Comparison of ENCODE assay signal across 8 cellular contexts in genomic region chr20:35619196-35620095, GRCh38. TPM values are rescaled to one million over a fixed set of nuclear protein-coding genes. Genes with fewer than 3 reads are reported as not detected.
DNase-seq lines count a peak whose midpoint lies in the region; ATAC-seq and TF ChIP-seq lines count a peak whose summit lies in the region.

No MANE protein-coding gene starts in this region.

- peaks cover 42% of the 10 kb centered on the region for H3K4me1 Mint-ChIP-seq in activated CD8-positive, alpha-beta memory T cell treated with anti-CD3 and anti-CD28 coated beads, Interleukin-2, amount 10 ng/mL, durations not matched to agents 7 days and 5 days

- H3K9me3 Mint-ChIP-seq in activated CD8-positive, alpha-beta memory T cell treated with anti-CD3 and anti-CD28 coated beads, Interleukin-2, amount 10 ng/mL, durations not matched to agents 7 days and 5 days (ENCODE audit: low read depth): no peaks in the 10 kb centered on the region

- intact Hi-C loops in A673 (cut with micrococcal nuclease; ENCODE audit: unreplicated experiment): no loop called here

- H3K4me3 Mint-ChIP-seq in activated CD8-positive, alpha-beta memory T cell treated with anti-CD3 and anti-CD28 coated beads, Interleukin-2, amount 10 ng/mL, durations not matched to agents 7 days and 5 days: peak overlapping the region; percentile 85

- H3K4me3 ChIP-seq in A673 (ENCODE audit: low read depth, low read length, poor library complexity, severe bottlenecking) (peak overlapping the region; percentile 51), epithelial cell of esophagus (ENCODE audit: low read length) (peak overlapping the region; percentile 64), muscle layer of duodenum (ENCODE audit: low read depth in 1 of 2, low read length in 2 of 2) (peak overlapping the region; percentile 44 to 64)

- peak; percentile 43 for ATAC-seq in GM18511 (IDR thresholded peaks at IDR 0.05; ENCODE audit: unreplicated experiment)
- ATAC-seq in HG03439 (IDR thresholded peaks at IDR 0.05; ENCODE audit: unreplicated experiment): peak; percentile 26
- peak; percentile 43 for ATAC-seq in activated CD8-positive, alpha-beta memory T cell treated with anti-CD3 and anti-CD28 coated beads, Interleukin-2, amount 10 ng/mL, durations not matched to agents 7 days and 5 days

- CTCF ChIA-PET in A673 (lab: Charles Lee): interaction anchor here (0.6 kb wide), 2 partner anchors 234 to 523 kb away, joined by 3 to 4 read pairs; no protein-coding TSS in a partner anchor
- CTCF ChIA-PET in activated CD8-positive, alpha-beta memory T cell treated with anti-CD3 and anti-CD28 coated beads, Interleukin-2, amount 10 ng/mL, durations not matched to agents 7 days and 5 days (lab: Charles Lee): interaction anchor here (0.7 to 4.7 kb wide), 29 partner anchors 8 to 745 kb away, joined by 3 to 59 read pairs (median 4); partner anchors contain the start of genes CPNE1, ERGIC3, NFS1 and PHF20

- BruUV-seq in A673 (replicated peaks; lab: Mats Ljungman, UMichigan): no TSS peak

- TF ChIP-seq CTCF in A673 (conservative IDR thresholded peaks at IDR 0.05; ENCODE audit: low read depth, low read length) (peak; percentile 58), epithelial cell of esophagus (IDR thresholded peaks at IDR 0.05; ENCODE audit: insufficient read depth, low read depth, low read length, missing control alignments) (peak; percentile 21)

- POLR2A ChIA-PET in A673 (lab: Charles Lee; ENCODE audit: low non-redundant PET): no interaction called here

- DNase-seq in A673 (ENCODE audit: low spot score) (peak; percentile 77), NCI-H82 treated with DMSO at 0.1 percent for 48 hours (lab: John Stamatoyannopoulos, UW; ENCODE audit: unreplicated experiment) (peak; percentile 78), epithelial cell of esophagus (ENCODE audit: low read depth) (peak; percentile 90)
- peak; percentile 87 for DNase-seq in activated CD8-positive, alpha-beta memory T cell treated with anti-CD3 and anti-CD28 coated beads, Interleukin-2, amount 10 ng/mL, durations not matched to agents 7 days and 5 days
- peak; percentile 89 for DNase-seq in stimulated activated CD8-positive, alpha-beta memory T cell treated with anti-CD3 and anti-CD28 coated beads, Interleukin-4, amount 100 ng/mL, for 48 hours

- H3K27me3 ChIP-seq in A673 (replicated peaks; ENCODE audit: insufficient read depth, low read depth, low read length, poor library complexity) (no peaks in the 10 kb centered on the region), muscle layer of duodenum (ENCODE audit: low read depth, low read length) (no peaks in the 10 kb centered on the region)

- H3K36me3 Mint-ChIP-seq in activated CD8-positive, alpha-beta memory T cell treated with anti-CD3 and anti-CD28 coated beads, Interleukin-2, amount 10 ng/mL, durations not matched to agents 7 days and 5 days: peaks cover 2% of the 10 kb centered on the region

- H3K27ac ChIP-seq in A673 (ENCODE audit: low read depth, low read length, poor library complexity, severe bottlenecking): no peak overlapping the region
- no peak overlapping the region for H3K27ac ChIP-seq in muscle layer of duodenum (ENCODE audit: low read length)

- no peaks in the 10 kb centered on the region for H3K27me3 Mint-ChIP-seq in activated CD8-positive, alpha-beta memory T cell treated with anti-CD3 and anti-CD28 coated beads, Interleukin-2, amount 10 ng/mL, durations not matched to agents 7 days and 5 days

- peak overlapping the region; percentile 84 for H3K27ac Mint-ChIP-seq in activated CD8-positive, alpha-beta memory T cell treated with anti-CD3 and anti-CD28 coated beads, Interleukin-2, amount 10 ng/mL, durations not matched to agents 7 days and 5 days

- H3K9me3 ChIP-seq in A673 (ENCODE audit: low read depth, low read length, poor library complexity, severe bottlenecking) (no peaks in the 10 kb centered on the region), muscle layer of duodenum (ENCODE audit: control insufficient read depth in 1 of 2, low read length in 2 of 2) (no peaks in the 10 kb centered on the region)

- H3K4me1 ChIP-seq in A673 (ENCODE audit: insufficient read depth, low read length, poor library complexity, severe bottlenecking) (peaks cover 26% of the 10 kb centered on the region), muscle layer of duodenum (ENCODE audit: control insufficient read depth in 1 of 2, insufficient read depth in 2 of 2, low read length in 2 of 2) (peaks cover 11 to 26% of the 10 kb centered on the region in 2 donors)

- H3K36me3 ChIP-seq in A673 (ENCODE audit: insufficient read depth, low read length, poor library complexity, severe bottlenecking) (no peaks in the 10 kb centered on the region), muscle layer of duodenum (ENCODE audit: control insufficient read depth in 1 of 2, insufficient read depth in 2 of 2, low read length in 2 of 2) (peaks cover 4 to 5% of the 10 kb centered on the region in 2 donors)

RNA-seq across cellular contexts. Expression of gene SPAG4, which starts 3.8 kb away (rescaled TPM):
- 0.67 and 1.2 TPM in 2 replicates for total RNA-seq in A673 (2021)
- 1 to 10 TPM; 4.3 to 5.2 TPM for total RNA-seq in activated CD8-positive, alpha-beta memory T cell treated with anti-CD3 and anti-CD28 coated beads, Interleukin-2, amount 10 ng/mL, durations not matched to agents 7 days and 5 days

RNA-seq across cellular contexts. Expression of gene CPNE1, which starts 45.3 kb away (rescaled TPM):
- 273 TPM in 2 replicates for total RNA-seq in A673 (2021)
- total RNA-seq in activated CD8-positive, alpha-beta memory T cell treated with anti-CD3 and anti-CD28 coated beads, Interleukin-2, amount 10 ng/mL, durations not matched to agents 7 days and 5 days: 100 to 1,000 TPM; 277 to 286 TPM

RNA-seq across cellular contexts. Expression of gene RBM12, which starts 45.3 kb away (rescaled TPM):
- 114 and 124 TPM in 2 replicates for total RNA-seq in A673 (2021)
- total RNA-seq in activated CD8-positive, alpha-beta memory T cell treated with anti-CD3 and anti-CD28 coated beads, Interleukin-2, amount 10 ng/mL, durations not matched to agents 7 days and 5 days: 100 to 1,000 TPM; 101 to 137 TPM
